Comparison of ENCODE assay signal across 1 cellular context in genomic region chr6:11586574-11586973, GRCh38.
TF ChIP-seq lines count a peak whose summit lies in the region.

No MANE protein-coding gene starts in this region.

TF ChIP-seq in SK-N-SH, 30 proteins besides CTCF, POLR2A, EP300 and RAD21 (continued from another document):
- TF ChIP-seq FOXM1 (IDR thresholded peaks at IDR 0.05; ENCODE audit: low read depth), result no peak
- no peak for TF ChIP-seq ZBTB33 (IDR thresholded peaks at IDR 0.05; ENCODE audit: borderline replicate concordance, low read depth)
- no peak for TF ChIP-seq MAX (IDR thresholded peaks at IDR 0.05; ENCODE audit: low read depth)
- no peak for TF ChIP-seq POLR2AphosphoS5 (IDR thresholded peaks at IDR 0.05; ENCODE audit: low read depth, low read length)
- peak; percentile 38; the same call in 1 of the 2 replicates for TF ChIP-seq TCF12 (IDR thresholded peaks at IDR 0.05)
- TF ChIP-seq CHD2 (IDR thresholded peaks at IDR 0.05; ENCODE audit: low read length, partially characterized antibody), result no peak
- TF ChIP-seq MEF2A (IDR thresholded peaks at IDR 0.05; ENCODE audit: borderline replicate concordance, low read depth), result no peak
- no peak for TF ChIP-seq JUND (IDR thresholded peaks at IDR 0.05)
TF ChIP-seq in SK-N-SH: peak in this region for 5.
